2 cellular contexts compared by ENCODE assay signal in the genomic region with DNA sequence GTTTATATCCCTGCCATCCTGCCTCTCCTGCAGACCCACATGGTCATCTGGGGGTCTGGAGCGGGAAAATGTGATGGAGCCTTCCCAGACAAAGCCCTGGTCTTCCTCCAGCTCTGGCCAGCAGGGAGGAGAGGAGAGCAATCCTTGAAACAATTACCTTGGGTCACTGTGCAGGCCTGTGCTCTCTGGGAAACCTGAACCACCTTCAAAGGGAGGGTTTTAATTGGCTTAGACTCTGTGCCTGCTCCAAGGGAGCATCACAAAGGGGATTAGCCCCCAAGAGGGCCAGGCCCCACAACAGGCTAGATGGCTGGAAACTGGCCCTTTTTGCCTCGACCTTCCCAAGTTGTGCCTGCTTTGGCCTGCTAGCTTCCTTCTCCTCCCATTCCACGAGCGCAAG.
A peak's percentile ranks its signal among the peaks of the same experiment; 100 is the strongest.
TF ChIP-seq lines count a peak whose summit lies in the region.

No MANE protein-coding gene starts in this region.

TF ChIP-seq in GM23338, 12 proteins besides CTCF, POLR2A, EP300 and RAD21 (continues in another document):
- TF ChIP-seq NANOG (IDR thresholded peaks at IDR 0.05; ENCODE audit: borderline replicate concordance) (no peak), EZH2 (IDR thresholded peaks at IDR 0.05; ENCODE audit: low read depth, unreplicated experiment) (no peak), ZNF462 (CRISPR knock-in tag; IDR thresholded peaks at IDR 0.05) (no peak), JUNB (IDR thresholded peaks at IDR 0.05; ENCODE audit: unreplicated experiment) (no peak), POLR2AphosphoS5 (IDR thresholded peaks at IDR 0.05; ENCODE audit: low read depth) (no peak), STAT1 (IDR thresholded peaks at IDR 0.05; ENCODE audit: unreplicated experiment) (no peak), EZH2phosphoT487 (IDR thresholded peaks at IDR 0.05; ENCODE audit: unreplicated experiment) (no peak), CREB1 (CRISPR knock-in tag; IDR thresholded peaks at IDR 0.05; ENCODE audit: low read depth) (no peak)
- TF ChIP-seq, protein P1, sequence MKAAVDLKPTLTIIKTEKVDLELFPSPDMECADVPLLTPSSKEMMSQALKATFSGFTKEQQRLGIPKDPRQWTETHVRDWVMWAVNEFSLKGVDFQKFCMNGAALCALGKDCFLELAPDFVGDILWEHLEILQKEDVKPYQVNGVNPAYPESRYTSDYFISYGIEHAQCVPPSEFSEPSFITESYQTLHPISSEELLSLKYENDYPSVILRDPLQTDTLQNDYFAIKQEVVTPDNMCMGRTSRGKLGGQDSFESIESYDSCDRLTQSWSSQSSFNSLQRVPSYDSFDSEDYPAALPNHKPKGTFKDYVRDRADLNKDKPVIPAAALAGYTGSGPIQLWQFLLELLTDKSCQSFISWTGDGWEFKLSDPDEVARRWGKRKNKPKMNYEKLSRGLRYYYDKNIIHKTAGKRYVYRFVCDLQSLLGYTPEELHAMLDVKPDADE (IDR thresholded peaks at IDR 0.05) = no peak
- TF ChIP-seq, protein P2, sequence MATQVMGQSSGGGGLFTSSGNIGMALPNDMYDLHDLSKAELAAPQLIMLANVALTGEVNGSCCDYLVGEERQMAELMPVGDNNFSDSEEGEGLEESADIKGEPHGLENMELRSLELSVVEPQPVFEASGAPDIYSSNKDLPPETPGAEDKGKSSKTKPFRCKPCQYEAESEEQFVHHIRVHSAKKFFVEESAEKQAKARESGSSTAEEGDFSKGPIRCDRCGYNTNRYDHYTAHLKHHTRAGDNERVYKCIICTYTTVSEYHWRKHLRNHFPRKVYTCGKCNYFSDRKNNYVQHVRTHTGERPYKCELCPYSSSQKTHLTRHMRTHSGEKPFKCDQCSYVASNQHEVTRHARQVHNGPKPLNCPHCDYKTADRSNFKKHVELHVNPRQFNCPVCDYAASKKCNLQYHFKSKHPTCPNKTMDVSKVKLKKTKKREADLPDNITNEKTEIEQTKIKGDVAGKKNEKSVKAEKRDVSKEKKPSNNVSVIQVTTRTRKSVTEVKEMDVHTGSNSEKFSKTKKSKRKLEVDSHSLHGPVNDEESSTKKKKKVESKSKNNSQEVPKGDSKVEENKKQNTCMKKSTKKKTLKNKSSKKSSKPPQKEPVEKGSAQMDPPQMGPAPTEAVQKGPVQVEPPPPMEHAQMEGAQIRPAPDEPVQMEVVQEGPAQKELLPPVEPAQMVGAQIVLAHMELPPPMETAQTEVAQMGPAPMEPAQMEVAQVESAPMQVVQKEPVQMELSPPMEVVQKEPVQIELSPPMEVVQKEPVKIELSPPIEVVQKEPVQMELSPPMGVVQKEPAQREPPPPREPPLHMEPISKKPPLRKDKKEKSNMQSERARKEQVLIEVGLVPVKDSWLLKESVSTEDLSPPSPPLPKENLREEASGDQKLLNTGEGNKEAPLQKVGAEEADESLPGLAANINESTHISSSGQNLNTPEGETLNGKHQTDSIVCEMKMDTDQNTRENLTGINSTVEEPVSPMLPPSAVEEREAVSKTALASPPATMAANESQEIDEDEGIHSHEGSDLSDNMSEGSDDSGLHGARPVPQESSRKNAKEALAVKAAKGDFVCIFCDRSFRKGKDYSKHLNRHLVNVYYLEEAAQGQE (IDR thresholded peaks at IDR 0.05; ENCODE audit: unreplicated experiment) = no peak

TF ChIP-seq in H1, 55 proteins besides CTCF, POLR2A, EP300 and RAD21:
- TF ChIP-seq GABPA (IDR thresholded peaks at IDR 0.05; ENCODE audit: borderline replicate concordance, insufficient read depth, low read length) (no peak), E2F6 (IDR thresholded peaks at IDR 0.05) (peak; percentile 77), CBX8 (IDR thresholded peaks at IDR 0.05; ENCODE audit: borderline replicate concordance, low read depth, low read length) (no peak), HDAC6 (IDR thresholded peaks at IDR 0.05; ENCODE audit: low read depth, low read length) (no peak), KDM1A (IDR thresholded peaks at IDR 0.05; ENCODE audit: borderline replicate concordance, low read length) (0 out of 2 replicates have a peak, but pooled peaks have one; percentile 18), BRCA1 (IDR thresholded peaks at IDR 0.05; ENCODE audit: low read depth, low read length) (no peak), CREB1 (IDR thresholded peaks at IDR 0.05) (no peak), CBX5 (IDR thresholded peaks at IDR 0.05; ENCODE audit: low read depth, low read length) (no peak), SAP30 (IDR thresholded peaks at IDR 0.05; ENCODE audit: insufficient read depth, insufficient replicate concordance, low read length) (no peak), HDAC2 (IDR thresholded peaks at IDR 0.05; ENCODE audit: borderline replicate concordance in 1 of 2, low read depth in 2 of 2, low read length in 2 of 2) (no peak), FOSL1 (IDR thresholded peaks at IDR 0.05; ENCODE audit: insufficient read depth, low read depth, low read length) (no peak)
- TF ChIP-seq, protein P3, sequence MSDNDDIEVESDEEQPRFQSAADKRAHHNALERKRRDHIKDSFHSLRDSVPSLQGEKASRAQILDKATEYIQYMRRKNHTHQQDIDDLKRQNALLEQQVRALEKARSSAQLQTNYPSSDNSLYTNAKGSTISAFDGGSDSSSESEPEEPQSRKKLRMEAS (IDR thresholded peaks at IDR 0.05) = peak; percentile 37; the same call in 1 of the 2 replicates
TF ChIP-seq in H1: peak in this region for 3.
